ENCODE assay signal across 20 cellular contexts in genomic region chr11:66340596-66341501, GRCh38. TPM values are rescaled to one million over a fixed set of nuclear protein-coding genes. Genes with fewer than 3 reads are reported as not detected.
"Had no signal": no experiment of that assay in that cellular context is flagged by ENCODE, and none has a peak within 500 bp of the region (broad histone marks: within the 10 kb centered on the region; RNA-seq: fewer than 3 reads in every experiment).

No MANE protein-coding gene starts in this region.

- H3K27ac ChIP-seq: brain microvascular endothelial cell, coronary artery, gastrocnemius medialis, heart left ventricle, parathyroid adenoma had no signal

- H3K4me3 ChIP-seq: coronary artery, gastrocnemius medialis, heart left ventricle had no signal

- H3K9me3 ChIP-seq: gastrocnemius medialis, heart left ventricle had no signal

- H3K27me3 Mint-ChIP-seq: activated CD4-positive, alpha-beta memory T cell treated with anti-CD3 and anti-CD28 coated beads for 36 hours; activated CD4-positive, alpha-beta T cell treated with anti-CD3 and anti-CD28 coated beads for 36 hours; activated naive CD8-positive, alpha-beta T cell treated with anti-CD3 and anti-CD28 coated beads, Interleukin-2, amount 10 ng/mL, durations not matched to agents 7 days and 5 days; central memory CD8-positive, alpha-beta T cell had no signal

- H3K27ac Mint-ChIP-seq: activated CD4-positive, alpha-beta memory T cell treated with anti-CD3 and anti-CD28 coated beads for 36 hours; activated CD4-positive, alpha-beta T cell treated with anti-CD3 and anti-CD28 coated beads for 36 hours; activated naive CD8-positive, alpha-beta T cell treated with anti-CD3 and anti-CD28 coated beads, Interleukin-2, amount 10 ng/mL, durations not matched to agents 7 days and 5 days; activated T-helper 1 cell treated with anti-CD3 and anti-CD28 coated beads, Interleukin-12 subunit alpha, Interleukin-12 subunit beta, Interleukin-2, Interleukin-4 antibody, amounts not matched to agents 30 ng/mL and 10 ng/mL and 1 ng/mL, durations not matched to agents 14 hours and 24 hours and 36 hours; natural killer cell treated with Interleukin-12 subunit alpha and Interleukin-12 subunit beta and Interleukin-15 and Interleukin-18, amount 100 ng/mL, for 72 hours had no signal

- H3K9me3 Mint-ChIP-seq: activated CD4-positive, alpha-beta memory T cell treated with anti-CD3 and anti-CD28 coated beads for 36 hours; activated naive CD8-positive, alpha-beta T cell treated with anti-CD3 and anti-CD28 coated beads, Interleukin-2, amount 10 ng/mL, durations not matched to agents 7 days and 5 days; activated T-helper 1 cell treated with anti-CD3 and anti-CD28 coated beads, Interleukin-12 subunit alpha, Interleukin-12 subunit beta, Interleukin-2, Interleukin-4 antibody, amounts not matched to agents 30 ng/mL and 10 ng/mL and 1 ng/mL, durations not matched to agents 14 hours and 24 hours and 36 hours; central memory CD8-positive, alpha-beta T cell; natural killer cell treated with Interleukin-12 subunit alpha and Interleukin-12 subunit beta and Interleukin-15 and Interleukin-18, amount 100 ng/mL, for 72 hours had no signal

- DNase-seq: activated CD4-positive, alpha-beta memory T cell treated with anti-CD3 and anti-CD28 coated beads for 36 hours; activated CD4-positive, alpha-beta T cell treated with anti-CD3 and anti-CD28 coated beads for 36 hours; activated gamma-delta T cell treated with Interleukin-2 at 50 U/mL for 16 hours; activated T-cell treated with anti-CD3 and anti-CD28 coated beads for 4 hours; brain microvascular endothelial cell; gastrocnemius medialis; kidney glomerular epithelial cell; stimulated activated CD8-positive, alpha-beta memory T cell treated with anti-CD3 and anti-CD28 coated beads, Interleukin-4, amount 100 ng/mL, for 48 hours; stimulated activated naive CD4-positive, alpha-beta T cell; SW 1271 had no signal

- ATAC-seq: activated CD4-positive, alpha-beta T cell treated with anti-CD3 and anti-CD28 coated beads for 36 hours; esophagus mucosa; gastrocnemius medialis; heart left ventricle; natural killer cell treated with Interleukin-12 subunit alpha and Interleukin-12 subunit beta and Interleukin-15 and Interleukin-18, amount 100 ng/mL, for 72 hours had no signal

- H2AFZ ChIP-seq: parathyroid adenoma had no signal

- H3K27me3 ChIP-seq: brain microvascular endothelial cell, gastrocnemius medialis, heart left ventricle had no signal

- H3K9ac ChIP-seq: parathyroid adenoma had no signal

- FAIRE-seq: endometrium, TTC549 had no signal

- H3K4me3 Mint-ChIP-seq: activated CD4-positive, alpha-beta memory T cell treated with anti-CD3 and anti-CD28 coated beads for 36 hours; activated CD4-positive, alpha-beta T cell treated with anti-CD3 and anti-CD28 coated beads for 36 hours; activated naive CD8-positive, alpha-beta T cell treated with anti-CD3 and anti-CD28 coated beads, Interleukin-2, amount 10 ng/mL, durations not matched to agents 7 days and 5 days; activated T-helper 1 cell treated with anti-CD3 and anti-CD28 coated beads, Interleukin-12 subunit alpha, Interleukin-12 subunit beta, Interleukin-2, Interleukin-4 antibody, amounts not matched to agents 30 ng/mL and 10 ng/mL and 1 ng/mL, durations not matched to agents 14 hours and 24 hours and 36 hours; natural killer cell treated with Interleukin-12 subunit alpha and Interleukin-12 subunit beta and Interleukin-15 and Interleukin-18, amount 100 ng/mL, for 72 hours had no signal

RNA-seq across cellular contexts. Expression of gene CD248, which starts 24.0 kb away (rescaled TPM):
- total RNA-seq: activated CD4-positive, alpha-beta memory T cell treated with anti-CD3 and anti-CD28 coated beads for 36 hours; activated T-helper 1 cell treated with anti-CD3 and anti-CD28 coated beads, Interleukin-12 subunit alpha, Interleukin-12 subunit beta, Interleukin-2, Interleukin-4 antibody, amounts not matched to agents 30 ng/mL and 10 ng/mL and 1 ng/mL, durations not matched to agents 14 hours and 24 hours and 36 hours had no signal
